28 cellular contexts compared by ENCODE assay signal in the genomic region with DNA sequence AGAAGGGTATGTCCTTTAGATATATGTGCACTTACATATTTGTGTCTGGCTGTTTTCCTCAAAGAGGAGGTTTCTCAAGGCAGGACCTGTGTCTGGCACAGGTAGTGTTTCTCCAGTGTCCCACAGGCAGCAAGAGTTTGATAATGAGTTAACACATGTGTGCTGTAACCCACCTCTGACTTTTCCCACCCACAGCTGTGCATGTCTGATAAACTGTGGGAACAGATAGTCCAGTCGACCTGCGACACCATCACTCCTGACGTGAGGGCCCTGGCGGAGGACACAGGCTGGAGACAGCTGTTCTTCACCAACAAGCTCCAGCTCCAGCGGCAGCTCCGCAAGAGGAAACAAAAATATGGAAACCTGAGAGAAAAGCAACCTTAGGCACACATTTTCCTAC.
"Had no signal": no experiment of that assay in that cellular context is flagged by ENCODE, and none has a peak within 500 bp of the region (broad histone marks: within the 10 kb centered on the region; RNA-seq: fewer than 3 reads in every experiment).

No MANE protein-coding gene starts in this region.

- H3K27ac Mint-ChIP-seq: memory B cell; mesothelial cell of epicardium; natural killer cell treated with Interleukin-12 subunit alpha and Interleukin-12 subunit beta and Interleukin-15 and Interleukin-18, amount 100 ng/mL, for 72 hours; stimulated activated naive B cell treated with anti-CD40 and anti-IgM and Interleukin-4, amounts not matched to agents 10 μg/mL and 1 μg/mL and 100 μg/mL, for 72 hours; stimulated activated naive CD8-positive, alpha-beta T cell treated with anti-CD3 and anti-CD28 coated beads, Interleukin-15, Interleukin-2, amounts not matched to agents 100 ng/mL and 50 ng/mL, for 24 hours had no signal

- H3K27me3 Mint-ChIP-seq: memory B cell; naive B cell; natural killer cell treated with Interleukin-12 subunit alpha and Interleukin-12 subunit beta and Interleukin-15 and Interleukin-18, amount 100 ng/mL, for 72 hours; stimulated activated naive B cell treated with anti-CD40 and anti-IgM and Interleukin-4, amounts not matched to agents 10 μg/mL and 1 μg/mL and 100 μg/mL, for 72 hours; stimulated activated naive CD8-positive, alpha-beta T cell treated with anti-CD3 and anti-CD28 coated beads, Interleukin-15, Interleukin-2, amounts not matched to agents 100 ng/mL and 50 ng/mL, for 24 hours had no signal

- H3K36me3 ChIP-seq: heart right ventricle, right lobe of liver, thoracic aorta, upper lobe of left lung had no signal

- H3K9me3 Mint-ChIP-seq: naive B cell; natural killer cell treated with Interleukin-12 subunit alpha and Interleukin-12 subunit beta and Interleukin-15 and Interleukin-18, amount 100 ng/mL, for 72 hours; neural crest cell; stimulated activated naive B cell treated with anti-CD40 and anti-IgM and Interleukin-4, amounts not matched to agents 10 μg/mL and 1 μg/mL and 100 μg/mL, for 72 hours; stimulated activated naive CD8-positive, alpha-beta T cell treated with anti-CD3 and anti-CD28 coated beads, Interleukin-15, Interleukin-2, amounts not matched to agents 100 ng/mL and 50 ng/mL, for 24 hours had no signal

- H3K9me3 ChIP-seq: esophagus muscularis mucosa, mucosa of descending colon, right lobe of liver, thoracic aorta, upper lobe of left lung had no signal

- H3K4me3 Mint-ChIP-seq: memory B cell; mesothelial cell of epicardium; naive B cell; natural killer cell treated with Interleukin-12 subunit alpha and Interleukin-12 subunit beta and Interleukin-15 and Interleukin-18, amount 100 ng/mL, for 72 hours; neural crest cell; stimulated activated naive B cell treated with anti-CD40 and anti-IgM and Interleukin-4, amounts not matched to agents 10 μg/mL and 1 μg/mL and 100 μg/mL, for 72 hours; stimulated activated naive CD8-positive, alpha-beta T cell treated with anti-CD3 and anti-CD28 coated beads, Interleukin-15, Interleukin-2, amounts not matched to agents 100 ng/mL and 50 ng/mL, for 24 hours had no signal

- H3K27me3 ChIP-seq: esophagus muscularis mucosa, heart right ventricle, right lobe of liver, tibial nerve, upper lobe of left lung had no signal

- DNase-seq: dermis blood vessel endothelial cell; effector memory CD4-positive, alpha-beta T cell; foreskin melanocyte; glutamatergic neuron; heart right ventricle; hippocampal formation; islet precursor cell; kidney glomerular epithelial cell; mucosa of descending colon; naive B cell; posterior cingulate gyrus; right lobe of liver; small intestine; stimulated activated CD4-positive, alpha-beta T cell treated with anti-CD3 and anti-CD28 coated beads, Interleukin-15, amount 100 ng/mL, for 24 hours; stimulated activated CD4-positive, alpha-beta T cell treated with anti-CD3 and anti-CD28 coated beads, Interleukin-2, amount 100 ng/mL, for 48 hours; stimulated activated naive B cell treated with anti-CD40 and anti-IgM and Interleukin-4, amounts not matched to agents 10 μg/mL and 1 μg/mL and 100 μg/mL, for 72 hours; upper lobe of left lung had no signal

- H3K4me3 ChIP-seq: coronary artery, esophagus muscularis mucosa, heart right ventricle, lung, mucosa of descending colon, right lobe of liver, thoracic aorta, tibial nerve, upper lobe of left lung had no signal

- H3K4me1 ChIP-seq: right lobe of liver, tibial nerve had no signal

- H3K36me3 Mint-ChIP-seq: memory B cell; naive B cell; natural killer cell treated with Interleukin-12 subunit alpha and Interleukin-12 subunit beta and Interleukin-15 and Interleukin-18, amount 100 ng/mL, for 72 hours; stimulated activated naive B cell treated with anti-CD40 and anti-IgM and Interleukin-4, amounts not matched to agents 10 μg/mL and 1 μg/mL and 100 μg/mL, for 72 hours had no signal

- H3K27ac ChIP-seq: coronary artery, esophagus muscularis mucosa, heart right ventricle, right lobe of liver, thoracic aorta, tibial nerve, upper lobe of left lung had no signal

- ATAC-seq: heart right ventricle; left lobe of liver; mucosa of descending colon; natural killer cell treated with Interleukin-12 subunit alpha and Interleukin-12 subunit beta and Interleukin-15 and Interleukin-18, amount 100 ng/mL, for 72 hours; right lobe of liver; stimulated activated naive B cell treated with anti-CD40 and anti-IgM and Interleukin-4, amounts not matched to agents 10 μg/mL and 1 μg/mL and 100 μg/mL, for 72 hours had no signal

- H3K4me1 Mint-ChIP-seq: mesothelial cell of epicardium, neural crest cell had no signal
